In genomic region chr6:14743465-14744211, GRCh38 we compare ENCODE assay signal across 8 cellular contexts.
DNase-seq lines count a peak whose midpoint lies in the region.

No MANE protein-coding gene starts in this region.

- DNase-seq in Ammon's horn (ENCODE audit: low spot score) (peak; percentile 40), NCI-H226 (peak; percentile 97), glomerular visceral epithelial cell (ENCODE audit: extremely low spot score) (peak; percentile 98), NCI-H146 (lab: John Stamatoyannopoulos, UW) (no peak), amygdala (lab: John Stamatoyannopoulos, UW) (no peak), midbrain (lab: John Stamatoyannopoulos, UW) (no peak)
- peak; percentile 90 to 91 for DNase-seq in activated T-cell treated with anti-CD3 and anti-CD28 coated beads, Interleukin-2, amount 50 U/mL, for 48 hours
- DNase-seq in stimulated activated CD4-positive, alpha-beta T cell treated with anti-CD3 and anti-CD28 coated beads, Interleukin-1b, Interleukin-23, amount 100 ng/mL, for 4 hours (ENCODE audit: low read depth in 2 of 2), result peak; percentile 64 to 71

Comparison
In these comparisons a context has a peak if more than half of its experiments do, and no peak if none do; other contexts are left out.
1. DNase-seq: peak in Ammon's horn (single experiment), NCI-H226 (single experiment), activated T-cell treated with anti-CD3 and anti-CD28 coated beads, Interleukin-2, amount 50 U/mL, for 48 hours (2 of 2), glomerular visceral epithelial cell (single experiment) and stimulated activated CD4-positive, alpha-beta T cell treated with anti-CD3 and anti-CD28 coated beads, Interleukin-1b, Interleukin-23, amount 100 ng/mL, for 4 hours (2 of 2); none in NCI-H146 (single experiment), amygdala (0 of 56) and midbrain (single experiment).